Comparison of ENCODE assay signal across 10 cellular contexts in genomic region chr12:1531654-1532366, GRCh38.
A peak's percentile ranks its signal among the peaks of the same experiment; 100 is the strongest.
DNase-seq lines count a peak whose midpoint lies in the region; ATAC-seq and TF ChIP-seq lines count a peak whose summit lies in the region.
"Had no signal": no experiment of that assay in that cellular context is flagged by ENCODE, and none has a peak within 500 bp of the region (broad histone marks: within the 10 kb centered on the region; RNA-seq: fewer than 3 reads in every experiment).

No MANE protein-coding gene starts in this region.

- POLR2A ChIA-PET in SK-N-SH (lab: Yijun Ruan, JAX) = no interaction called here

- peak overlapping the region; percentile 59 to 81; a peak in 3 of 4 replicates for H3K4me3 ChIP-seq in SK-N-SH (ENCODE audit: low read depth in 2 of 2, low read length in 1 of 2)
- no peak overlapping the region for H3K4me3 ChIP-seq in mucosa of descending colon

- H3K4me1 ChIP-seq in SK-N-SH (ENCODE audit: control insufficient read depth in 1 of 2, insufficient read depth in 2 of 2, low read depth in 1 of 2, low read length in 1 of 2) = peaks cover 7 to 30% of the 10 kb centered on the region in 2 experiments; a peak in 3 of 4 replicates
- H3K4me1 ChIP-seq in mucosa of descending colon (ENCODE audit: low read depth) = peaks cover 6% of the 10 kb centered on the region

- WGBS in SK-N-SH (ENCODE audit: low lambda C conversion rate) = 78% methylated on average over 15 of the region's 26 CpGs

- peaks cover 79% of the 10 kb centered on the region for H3K27me3 Mint-ChIP-seq in T-helper 17 cell
- peaks cover 24% of the 10 kb centered on the region for H3K27me3 Mint-ChIP-seq in glutamatergic neuron (ENCODE audit: unreplicated experiment)
- H3K27me3 Mint-ChIP-seq in stimulated activated memory B cell treated with anti-CD40 and anti-IgM and Interleukin-4, amounts not matched to agents 10 μg/mL and 1 μg/mL and 100 μg/mL, for 72 hours = peaks cover 65% of the 10 kb centered on the region

- H4K20me1 ChIP-seq in SK-N-SH (ENCODE audit: insufficient read depth) = peaks cover 54% of the 10 kb centered on the region

- H3K9me3 Mint-ChIP-seq in glutamatergic neuron (ENCODE audit: unreplicated experiment) = peaks cover 11% of the 10 kb centered on the region
- H3K9me3 Mint-ChIP-seq in stimulated activated memory B cell treated with anti-CD40 and anti-IgM and Interleukin-4, amounts not matched to agents 10 μg/mL and 1 μg/mL and 100 μg/mL, for 72 hours = no peaks in the 10 kb centered on the region

- peaks cover 24% of the 10 kb centered on the region for H3K4me1 Mint-ChIP-seq in T-helper 17 cell
- H3K4me1 Mint-ChIP-seq in glutamatergic neuron (ENCODE audit: low read depth, unreplicated experiment) = peaks cover 16% of the 10 kb centered on the region
- H3K4me1 Mint-ChIP-seq in stimulated activated memory B cell treated with anti-CD40 and anti-IgM and Interleukin-4, amounts not matched to agents 10 μg/mL and 1 μg/mL and 100 μg/mL, for 72 hours = peaks cover 40% of the 10 kb centered on the region

- H3K36me3 ChIP-seq in SK-N-SH (replicated peaks in 1 of 2; ENCODE audit: control insufficient read depth in 1 of 2, insufficient read depth in 2 of 2, low read length in 1 of 2) = no peaks in the 10 kb centered on the region
- no peaks in the 10 kb centered on the region for H3K36me3 ChIP-seq in mucosa of descending colon (ENCODE audit: low read depth)

- CTCF ChIA-PET in SK-N-SH (lab: Yijun Ruan, JAX) = interaction anchor here (1.0 to 1.3 kb wide), 2 partner anchors 14 to 51 kb away, joined by 3 to 4 read pairs; no protein-coding TSS in a partner anchor

- no peak for TF ChIP-seq RAD21 in SK-N-SH (IDR thresholded peaks at IDR 0.05; ENCODE audit: low read length)

- H3K27ac Mint-ChIP-seq in T-helper 17 cell = peak overlapping the region; percentile 77
- H3K27ac Mint-ChIP-seq in glutamatergic neuron (ENCODE audit: unreplicated experiment) = no peak overlapping the region
- H3K27ac Mint-ChIP-seq in stimulated activated memory B cell treated with anti-CD40 and anti-IgM and Interleukin-4, amounts not matched to agents 10 μg/mL and 1 μg/mL and 100 μg/mL, for 72 hours = peak overlapping the region; percentile 35

- no peak for ATAC-seq in SK-N-SH treated with all-trans-retinoic acid at 6 μM for 48 hours
- ATAC-seq in T-helper 17 cell = no peak
- no peak for ATAC-seq in stimulated activated memory B cell treated with anti-CD40 and anti-IgM and Interleukin-4, amounts not matched to agents 10 μg/mL and 1 μg/mL and 100 μg/mL, for 72 hours
- no peak for ATAC-seq in HG03025 (IDR thresholded peaks at IDR 0.05; ENCODE audit: low FRiP score, unreplicated experiment)
- ATAC-seq in HG03521 (IDR thresholded peaks at IDR 0.05; ENCODE audit: unreplicated experiment) = no peak
- ATAC-seq in mucosa of descending colon = no peak

- peak overlapping the region in 1 of 2 experiments; percentile 35; a peak in 2 of 4 replicates for H3K27ac ChIP-seq in SK-N-SH (ENCODE audit: low read depth in 2 of 2, low read length in 1 of 2)

- peaks cover 74% of the 10 kb centered on the region for H3K79me2 ChIP-seq in SK-N-SH (ENCODE audit: insufficient read depth)

- no peaks in the 10 kb centered on the region for H3K9me2 ChIP-seq in SK-N-SH

- no peak overlapping the region for H2AFZ ChIP-seq in SK-N-SH (ENCODE audit: low read depth)

- peak overlapping the region; percentile 95 for H3K4me3 Mint-ChIP-seq in T-helper 17 cell
- peak overlapping the region; percentile 1 for H3K4me3 Mint-ChIP-seq in glutamatergic neuron (ENCODE audit: unreplicated experiment)
- peak overlapping the region; percentile 76 for H3K4me3 Mint-ChIP-seq in stimulated activated memory B cell treated with anti-CD40 and anti-IgM and Interleukin-4, amounts not matched to agents 10 μg/mL and 1 μg/mL and 100 μg/mL, for 72 hours

- H3K4me2 ChIP-seq in SK-N-SH = peak overlapping the region; percentile 93

- intact Hi-C loops in mucosa of descending colon (cut with DNase I, micrococcal nuclease) = no loop called here

- H3K9me3 ChIP-seq in SK-N-SH = no peaks in the 10 kb centered on the region
- H3K9me3 ChIP-seq in T-helper 17 cell (ENCODE audit: control insufficient read depth, low read length, poor library complexity, severe bottlenecking) = no peaks in the 10 kb centered on the region
- no peaks in the 10 kb centered on the region for H3K9me3 ChIP-seq in mucosa of descending colon

- H3K36me3 Mint-ChIP-seq in T-helper 17 cell (ENCODE audit: low read depth) (peaks cover 8% of the 10 kb centered on the region), glutamatergic neuron (ENCODE audit: unreplicated experiment) (no peaks in the 10 kb centered on the region)
- H3K36me3 Mint-ChIP-seq in stimulated activated memory B cell treated with anti-CD40 and anti-IgM and Interleukin-4, amounts not matched to agents 10 μg/mL and 1 μg/mL and 100 μg/mL, for 72 hours = no peaks in the 10 kb centered on the region

- H3K9ac ChIP-seq in SK-N-SH = peak overlapping the region; percentile 79

- H3F3A ChIP-seq in SK-N-SH (replicated peaks; ENCODE audit: insufficient read depth) = no peaks in the 10 kb centered on the region

- H3K27me3 ChIP-seq in SK-N-SH (ENCODE audit: insufficient read depth) = no peaks in the 10 kb centered on the region

- TF ChIP-seq CTCF in SK-N-SH (IDR thresholded peaks at IDR 0.05) (no peak), glutamatergic neuron (IDR thresholded peaks at IDR 0.05; ENCODE audit: partially characterized antibody, unreplicated experiment) (no peak), mucosa of descending colon (IDR thresholded peaks at IDR 0.05) (no peak)

- DNase-seq in SK-N-SH (no peak), T-helper 17 cell (no peak), glutamatergic neuron (no peak), mucosa of descending colon (no peak)
- DNase-seq: activated CD4-positive, alpha-beta T cell treated with anti-CD3 and anti-CD28 coated beads for 1 hour; kidney had no signal

- TF ChIP-seq EP300 in SK-N-SH (IDR thresholded peaks at IDR 0.05; ENCODE audit: borderline replicate concordance in 1 of 2, low read depth in 1 of 2, low read length in 1 of 2) = no peak

TF ChIP-seq in SK-N-SH, 30 proteins besides CTCF, POLR2A, EP300 and RAD21 (continues in another document):
- TF ChIP-seq ELF1 (IDR thresholded peaks at IDR 0.05) = no peak
- no peak for TF ChIP-seq TEAD4 (IDR thresholded peaks at IDR 0.05; ENCODE audit: borderline replicate concordance, insufficient read depth)
- TF ChIP-seq USF1 (IDR thresholded peaks at IDR 0.05; ENCODE audit: borderline replicate concordance, low read depth) = no peak
- TF ChIP-seq, protein P1, sequence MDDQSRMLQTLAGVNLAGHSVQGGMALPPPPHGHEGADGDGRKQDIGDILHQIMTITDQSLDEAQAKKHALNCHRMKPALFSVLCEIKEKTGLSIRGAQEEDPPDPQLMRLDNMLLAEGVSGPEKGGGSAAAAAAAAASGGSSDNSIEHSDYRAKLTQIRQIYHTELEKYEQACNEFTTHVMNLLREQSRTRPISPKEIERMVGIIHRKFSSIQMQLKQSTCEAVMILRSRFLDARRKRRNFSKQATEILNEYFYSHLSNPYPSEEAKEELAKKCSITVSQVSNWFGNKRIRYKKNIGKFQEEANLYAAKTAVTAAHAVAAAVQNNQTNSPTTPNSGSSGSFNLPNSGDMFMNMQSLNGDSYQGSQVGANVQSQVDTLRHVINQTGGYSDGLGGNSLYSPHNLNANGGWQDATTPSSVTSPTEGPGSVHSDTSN (IDR thresholded peaks at IDR 0.05) = no peak
- TF ChIP-seq NRF1 (IDR thresholded peaks at IDR 0.05; ENCODE audit: low read depth, low read length) = no peak

TF ChIP-seq in SK-N-SH treated with all-trans-retinoic acid at 6 μM for 48 hours, 23 proteins besides CTCF, POLR2A, EP300 and RAD21 (continues in another document):
- TF ChIP-seq GLIS3 (CRISPR knock-in tag; IDR thresholded peaks at IDR 0.05) (no peak), TOX (CRISPR knock-in tag; IDR thresholded peaks at IDR 0.05; ENCODE audit: borderline replicate concordance) (no peak), ZNF565 (CRISPR knock-in tag; conservative IDR thresholded peaks at IDR 0.05; ENCODE audit: low read depth) (no peak), PATZ1 (CRISPR knock-in tag; IDR thresholded peaks at IDR 0.05; ENCODE audit: borderline replicate concordance) (no peak)
- TF ChIP-seq, protein P2, sequence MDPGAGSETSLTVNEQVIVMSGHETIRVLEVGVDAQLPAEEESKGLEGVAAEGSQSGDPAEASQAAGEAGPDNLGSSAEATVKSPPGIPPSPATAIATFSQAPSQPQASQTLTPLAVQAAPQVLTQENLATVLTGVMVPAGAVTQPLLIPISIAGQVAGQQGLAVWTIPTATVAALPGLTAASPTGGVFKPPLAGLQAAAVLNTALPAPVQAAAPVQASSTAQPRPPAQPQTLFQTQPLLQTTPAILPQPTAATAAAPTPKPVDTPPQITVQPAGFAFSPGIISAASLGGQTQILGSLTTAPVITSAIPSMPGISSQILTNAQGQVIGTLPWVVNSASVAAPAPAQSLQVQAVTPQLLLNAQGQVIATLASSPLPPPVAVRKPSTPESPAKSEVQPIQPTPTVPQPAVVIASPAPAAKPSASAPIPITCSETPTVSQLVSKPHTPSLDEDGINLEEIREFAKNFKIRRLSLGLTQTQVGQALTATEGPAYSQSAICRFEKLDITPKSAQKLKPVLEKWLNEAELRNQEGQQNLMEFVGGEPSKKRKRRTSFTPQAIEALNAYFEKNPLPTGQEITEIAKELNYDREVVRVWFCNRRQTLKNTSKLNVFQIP (CRISPR knock-in tag; IDR thresholded peaks at IDR 0.05; ENCODE audit: borderline replicate concordance, low read depth) = no peak

Comparison
In these comparisons a context has a peak if more than half of its experiments do, and no peak if none do; other contexts are left out.
1. H3K4me3 Mint-ChIP-seq: peak in every context shown above with its lines; median percentile 95 in T-helper 17 cell; 76 in stimulated activated memory B cell treated with anti-CD40 and anti-IgM and Interleukin-4, amounts not matched to agents 10 μg/mL and 1 μg/mL and 100 μg/mL, for 72 hours; 1 in glutamatergic neuron.